In the genomic region with DNA sequence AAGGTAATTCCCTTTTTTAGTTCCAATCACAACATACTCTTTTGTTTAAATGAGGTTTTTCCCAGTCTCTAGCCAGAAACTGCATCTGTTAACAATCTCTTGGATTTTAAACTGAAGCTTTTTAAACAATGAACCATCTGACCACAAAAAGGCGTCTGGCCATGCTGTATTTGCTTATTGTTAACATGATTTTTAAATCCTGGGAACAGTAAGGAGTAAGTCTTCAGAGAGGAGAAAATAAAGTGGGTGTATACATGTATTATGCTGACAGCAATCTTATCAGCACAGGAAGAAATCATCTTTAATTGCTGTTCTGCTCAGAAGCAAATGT, we compare ENCODE assay signal across 16 cellular contexts.
DNase-seq lines count a peak whose midpoint lies in the region; ATAC-seq and TF ChIP-seq lines count a peak whose summit lies in the region.
"Had no signal": no experiment of that assay in that cellular context is flagged by ENCODE, and none has a peak within 500 bp of the region (broad histone marks: within the 10 kb centered on the region; RNA-seq: fewer than 3 reads in every experiment).

No MANE protein-coding gene starts in this region.

- no peaks in the 10 kb centered on the region for H3K9me3 ChIP-seq in right cardiac atrium (ENCODE audit: control insufficient read depth, low read length)
- H3K9me3 ChIP-seq in smooth muscle cell (replicated peaks; ENCODE audit: low read depth): no peaks in the 10 kb centered on the region
- H3K9me3 ChIP-seq in BE2C: no peaks in the 10 kb centered on the region
- H3K9me3 ChIP-seq: BLaER1 treated with 17β-estradiol and CSF1 and Interleukin-3, amounts not matched to agents 10 nM and 100 nM had no signal

- no peak overlapping the region for H2AFZ ChIP-seq in smooth muscle cell (ENCODE audit: low read depth)

- H3K4me1 ChIP-seq in right cardiac atrium (ENCODE audit: control insufficient read depth, insufficient read depth, low read length) (peaks cover 17% of the 10 kb centered on the region), smooth muscle cell (ENCODE audit: low read depth) (peaks cover 29% of the 10 kb centered on the region), BE2C (peaks cover 26% of the 10 kb centered on the region)

- H3F3A ChIP-seq in smooth muscle cell (ENCODE audit: low read depth): peaks cover 26% of the 10 kb centered on the region

- H3K27me3 ChIP-seq in right cardiac atrium (ENCODE audit: control insufficient read depth, insufficient read depth): no peaks in the 10 kb centered on the region
- no peaks in the 10 kb centered on the region for H3K27me3 ChIP-seq in smooth muscle cell (ENCODE audit: low read depth)
- H3K27me3 ChIP-seq in BE2C: no peaks in the 10 kb centered on the region
- H3K27me3 ChIP-seq: BLaER1 treated with 17β-estradiol and CSF1 and Interleukin-3, amounts not matched to agents 10 nM and 100 nM had no signal

- H3K4me2 ChIP-seq in smooth muscle cell: peak overlapping the region; percentile 36

- H3K27ac ChIP-seq in right cardiac atrium (ENCODE audit: low read length) (no peak overlapping the region), smooth muscle cell (ENCODE audit: low read depth) (peak overlapping the region; percentile 61)
- H3K27ac ChIP-seq: BLaER1 treated with 17β-estradiol and CSF1 and Interleukin-3, amounts not matched to agents 10 nM and 100 nM; RWPE1 had no signal

- H3K9ac ChIP-seq in smooth muscle cell (ENCODE audit: low read depth): peak overlapping the region; percentile 16
- H3K9ac ChIP-seq: BLaER1 treated with 17β-estradiol and CSF1 and Interleukin-3, amounts not matched to agents 10 nM and 100 nM had no signal

- no peak for TF ChIP-seq CTCF in smooth muscle cell (IDR thresholded peaks at IDR 0.05; ENCODE audit: borderline replicate concordance, insufficient read depth, poor library complexity, severe bottlenecking)
- TF ChIP-seq CTCF in BE2C (IDR thresholded peaks at IDR 0.05; ENCODE audit: low read depth, low read length): no peak

- no peak overlapping the region for H3K4me3 ChIP-seq in right cardiac atrium (ENCODE audit: low read length)
- no peak overlapping the region for H3K4me3 ChIP-seq in smooth muscle cell
- H3K4me3 ChIP-seq in BE2C (ENCODE audit: low read depth, low read length): no peak overlapping the region
- H3K4me3 ChIP-seq: BLaER1 treated with 17β-estradiol and CSF1 and Interleukin-3, amounts not matched to agents 10 nM and 100 nM had no signal

- peaks cover 8% of the 10 kb centered on the region for H3K79me2 ChIP-seq in smooth muscle cell (ENCODE audit: low read depth)

- H3K36me3 ChIP-seq in smooth muscle cell (ENCODE audit: low read depth) (no peaks in the 10 kb centered on the region), BE2C (no peaks in the 10 kb centered on the region)

- ATAC-seq in right cardiac atrium: peak; percentile 1 to 5
- ATAC-seq in GM21381 (IDR thresholded peaks at IDR 0.05; ENCODE audit: unreplicated experiment): no peak
- ATAC-seq in GM21717 (IDR thresholded peaks at IDR 0.05; ENCODE audit: unreplicated experiment): no peak
- ATAC-seq: activated T-cell treated with anti-CD3 and anti-CD28 coated beads, Interleukin-2, amount 50 U/mL, for 72 hours had no signal

- 53% methylated on average over 1 of the region's 1 CpG for WGBS in right cardiac atrium
- 6% methylated on average over 1 of the region's 1 CpG for WGBS in smooth muscle cell (ENCODE audit: low lambda C conversion rate)

- DNase-seq in GM04503 (ENCODE audit: low read depth) (peak; percentile 70), amniotic epithelial cell (ENCODE audit: low read depth) (peak; percentile 71), right cardiac atrium (no peak), smooth muscle cell (lab: John Stamatoyannopoulos, UW; ENCODE audit: unreplicated experiment) (no peak), NCI-H2107 treated with DMSO at 0.1 percent for 48 hours (lab: John Stamatoyannopoulos, UW; ENCODE audit: unreplicated experiment) (no peak), BE2C (no peak)
- DNase-seq: activated T-cell treated with anti-CD3 and anti-CD28 coated beads, Interleukin-2, amount 50 U/mL, for 72 hours; cortex of kidney; DMS79; NCI-H1930; NCI-H526; nucleus accumbens had no signal

- intact Hi-C loops in right cardiac atrium (cut with DNase I): no loop called here

- H4K20me1 ChIP-seq in smooth muscle cell (ENCODE audit: low read depth): peaks cover 4% of the 10 kb centered on the region
- H4K20me1 ChIP-seq: BLaER1 treated with 17β-estradiol and CSF1 and Interleukin-3, amounts not matched to agents 10 nM and 100 nM had no signal

Comparison
In these comparisons a context has a peak if more than half of its experiments do, and no peak if none do; other contexts are left out.
1. DNase-seq: peak in GM04503 (single experiment) and amniotic epithelial cell (single experiment); none in right cardiac atrium (0 of 3), smooth muscle cell (single experiment), NCI-H2107 treated with DMSO at 0.1 percent for 48 hours (single experiment) and BE2C (single experiment).
2. ATAC-seq: peak in right cardiac atrium (2 of 2); none in GM21381 (single experiment) and GM21717 (single experiment).